Comparison of ENCODE assay signal across 8 cellular contexts in the genomic region with DNA sequence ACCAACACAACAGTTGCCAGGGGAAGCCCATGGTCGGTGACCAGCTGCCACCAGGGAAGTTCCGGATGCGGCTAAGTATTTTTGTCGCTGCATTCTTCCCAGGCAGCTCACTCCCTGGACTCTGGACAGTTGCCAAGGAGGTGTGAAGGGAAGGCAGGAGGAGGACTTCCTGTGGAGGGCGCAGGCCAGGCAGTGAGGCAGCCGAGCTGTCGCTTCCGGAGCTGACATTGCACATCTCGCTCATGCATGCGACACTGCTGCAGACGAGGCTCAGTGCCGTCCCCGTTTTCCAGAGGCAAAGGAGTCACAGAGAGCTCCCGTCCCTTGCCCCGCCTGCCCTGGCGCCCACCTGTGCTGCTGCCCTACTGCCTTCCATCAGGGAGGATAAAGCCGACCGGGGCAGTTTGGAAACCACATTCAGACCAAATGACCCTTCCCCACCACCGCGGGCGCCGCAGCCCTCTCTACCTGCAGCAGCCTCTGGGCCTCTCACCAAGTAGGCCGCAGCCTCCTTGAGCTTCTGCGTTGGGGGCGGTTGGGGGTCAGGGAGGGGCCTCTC.
DNase-seq lines count a peak whose midpoint lies in the region; TF ChIP-seq lines count a peak whose summit lies in the region.

No MANE protein-coding gene starts in this region.

- no peaks in the 10 kb centered on the region for H3K9me3 ChIP-seq in NT2/D1 (ENCODE audit: insufficient read depth, low read length)

- DNase-seq in NCI-H2029 (lab: John Stamatoyannopoulos, UW), result peak; percentile 88
- no peak for DNase-seq in NCI-H2029 treated with DMSO at 0.1 percent for 48 hours (lab: John Stamatoyannopoulos, UW)
- DNase-seq in NT2/D1 (ENCODE audit: low read depth, low spot score), result no peak
- peak; percentile 70 for DNase-seq in epithelial cell of proximal tubule (ENCODE audit: low read depth)
- DNase-seq in renal cortical epithelial cell (ENCODE audit: low read depth), result peak; percentile 90
- DNase-seq in dedifferentiated amniotic fluid mesenchymal stem cell (ENCODE audit: extremely low spot score), result no peak
- no peak for DNase-seq in MV-4-11 (lab: John Stamatoyannopoulos, UW)
- no peak for DNase-seq in cortex of kidney (lab: John Stamatoyannopoulos, UW)

- no peaks in the 10 kb centered on the region for H3K36me3 ChIP-seq in NT2/D1 (ENCODE audit: insufficient read depth, insufficient read length, low read length)

- H3K27me3 ChIP-seq in NT2/D1 (ENCODE audit: insufficient read depth, insufficient read length), result peaks cover 7% of the 10 kb centered on the region

- peak overlapping the region; percentile 45 for H3K9ac ChIP-seq in NT2/D1 (ENCODE audit: insufficient read length, low read depth)

- H3K4me3 ChIP-seq in NT2/D1 (ENCODE audit: insufficient read length, low read depth), result no peak overlapping the region
- H3K4me3 ChIP-seq in epithelial cell of proximal tubule (ENCODE audit: low read depth, low read length), result no peak overlapping the region

- H3K4me1 ChIP-seq in NT2/D1 (ENCODE audit: insufficient read depth, insufficient read length), result peaks cover 23% of the 10 kb centered on the region

- TF ChIP-seq CTCF in epithelial cell of proximal tubule (conservative IDR thresholded peaks at IDR 0.05; ENCODE audit: low read depth, low read length), result peak; percentile 38

Comparison
In these comparisons a context has a peak if more than half of its experiments do, and no peak if none do; other contexts are left out.
1. DNase-seq: peak in NCI-H2029 (single experiment), epithelial cell of proximal tubule (single experiment) and renal cortical epithelial cell (single experiment); none in NCI-H2029 treated with DMSO at 0.1 percent for 48 hours (single experiment), NT2/D1 (single experiment), dedifferentiated amniotic fluid mesenchymal stem cell (single experiment), MV-4-11 (single experiment) and cortex of kidney (single experiment).